29 cellular contexts compared by ENCODE assay signal in the genomic region with DNA sequence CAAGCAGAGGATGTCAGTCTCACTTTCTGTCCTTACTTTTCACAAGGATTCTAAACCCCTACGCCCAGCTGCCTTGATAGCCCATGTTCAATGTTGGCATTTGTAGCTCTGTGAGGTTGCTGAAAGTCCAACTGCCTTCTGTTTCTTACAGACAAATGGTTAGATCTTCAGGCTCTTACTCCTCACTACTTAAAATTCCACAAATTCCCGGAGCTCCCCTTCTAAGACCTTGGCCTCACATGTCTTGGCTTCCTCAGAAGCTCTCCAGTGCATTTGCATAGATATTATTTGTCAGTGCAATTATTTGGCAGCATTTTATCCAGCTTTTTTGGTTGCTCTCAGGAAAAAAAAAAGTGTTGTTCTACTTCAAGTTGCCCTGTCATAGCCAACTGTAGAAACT.
"Had no signal": no experiment of that assay in that cellular context is flagged by ENCODE, and none has a peak within 500 bp of the region (broad histone marks: within the 10 kb centered on the region; RNA-seq: fewer than 3 reads in every experiment).

No MANE protein-coding gene starts in this region.

- H3K27me3 Mint-ChIP-seq: dendritic cell treated with granulocyte-macrophage colony-stimulating factor and Interleukin-4, amounts not matched to agents 40 ng/mL and 50 ng/mL, for 4 days; naive B cell; natural killer cell treated with Interleukin-12 subunit alpha and Interleukin-12 subunit beta and Interleukin-15 and Interleukin-18, amount 100 ng/mL, for 72 hours; progenitor cell of endocrine pancreas had no signal

- H3K4me1 Mint-ChIP-seq: naive B cell; neural crest cell; stimulated activated effector memory CD8-positive, alpha-beta T cell treated with anti-CD3 and anti-CD28 coated beads, Interleukin-12 subunit alpha, Interleukin-12 subunit beta, amount 100 ng/mL, for 72 hours had no signal

- H3K9me3 ChIP-seq: colonic mucosa, esophagus muscularis mucosa, lower lobe of right lung, right atrium auricular region, thyroid gland, vagina had no signal

- H3K4me1 ChIP-seq: colonic mucosa, esophagus muscularis mucosa, foreskin keratinocyte, heart right ventricle, lower lobe of right lung, parathyroid adenoma, right atrium auricular region, stomach, thyroid gland, vagina had no signal

- H3K36me3 Mint-ChIP-seq: mesothelial cell of epicardium; naive B cell; stimulated activated effector memory CD8-positive, alpha-beta T cell treated with anti-CD3 and anti-CD28 coated beads, Interleukin-12 subunit alpha, Interleukin-12 subunit beta, amount 100 ng/mL, for 72 hours had no signal

- H3K27ac ChIP-seq: colonic mucosa, esophagus muscularis mucosa, foreskin keratinocyte, heart right ventricle, lower lobe of right lung, parathyroid adenoma, right atrium auricular region, stomach, thyroid gland, vagina had no signal

- H3K4me3 ChIP-seq: colonic mucosa, esophagus muscularis mucosa, heart right ventricle, lower lobe of right lung, mucosa of descending colon, right atrium auricular region, smooth muscle cell, stomach, thyroid gland, vagina had no signal

- DNase-seq: colonic mucosa; effector CD8-positive, alpha-beta T cell; foreskin keratinocyte; glutamatergic neuron; heart right ventricle; hippocampal formation; left ventricle myocardium superior; lower lobe of right lung; mucosa of descending colon; naive B cell; stimulated activated CD4-positive, alpha-beta T cell treated with anti-CD3 and anti-CD28 coated beads, Interleukin-12 subunit alpha, Interleukin-12 subunit beta, amount 100 ng/mL, for 4 hours; stimulated activated CD4-positive, alpha-beta T cell treated with anti-CD3 and anti-CD28 coated beads, Interleukin-1b, Interleukin-23, amount 100 ng/mL, for 48 hours; stimulated activated CD4-positive, alpha-beta T cell treated with anti-CD3 and anti-CD28 coated beads, Interleukin-4, amount 100 ng/mL, for 24 hours; stimulated activated naive CD4-positive, alpha-beta T cell treated with Interleukin-2 at 50 U/mL for 16 hours; stomach; thyroid gland; trophoblast cell had no signal

- H3K4me2 ChIP-seq: smooth muscle cell had no signal

- H3K9ac ChIP-seq: parathyroid adenoma had no signal

- H3K36me3 ChIP-seq: colonic mucosa, esophagus muscularis mucosa, heart right ventricle, lower lobe of right lung, right atrium auricular region, stomach, thyroid gland, vagina had no signal

- H3K4me3 Mint-ChIP-seq: dendritic cell treated with granulocyte-macrophage colony-stimulating factor and Interleukin-4, amounts not matched to agents 40 ng/mL and 50 ng/mL, for 4 days; mesothelial cell of epicardium; naive B cell; natural killer cell treated with Interleukin-12 subunit alpha and Interleukin-12 subunit beta and Interleukin-15 and Interleukin-18, amount 100 ng/mL, for 72 hours; neural crest cell; stimulated activated effector memory CD8-positive, alpha-beta T cell treated with anti-CD3 and anti-CD28 coated beads, Interleukin-12 subunit alpha, Interleukin-12 subunit beta, amount 100 ng/mL, for 72 hours had no signal

- H2AFZ ChIP-seq: parathyroid adenoma had no signal

- ATAC-seq: foreskin keratinocyte; heart right ventricle; left ventricle myocardium superior; lower lobe of right lung; mucosa of descending colon; natural killer cell treated with Interleukin-12 subunit alpha and Interleukin-12 subunit beta and Interleukin-15 and Interleukin-18, amount 100 ng/mL, for 72 hours; sciatic nerve; stimulated activated effector memory CD8-positive, alpha-beta T cell treated with anti-CD3 and anti-CD28 coated beads, Interleukin-12 subunit alpha, Interleukin-12 subunit beta, amount 100 ng/mL, for 72 hours had no signal

- H3K27ac Mint-ChIP-seq: dendritic cell treated with granulocyte-macrophage colony-stimulating factor and Interleukin-4, amounts not matched to agents 40 ng/mL and 50 ng/mL, for 4 days; mesothelial cell of epicardium; naive B cell; natural killer cell treated with Interleukin-12 subunit alpha and Interleukin-12 subunit beta and Interleukin-15 and Interleukin-18, amount 100 ng/mL, for 72 hours; progenitor cell of endocrine pancreas; stimulated activated effector memory CD8-positive, alpha-beta T cell treated with anti-CD3 and anti-CD28 coated beads, Interleukin-12 subunit alpha, Interleukin-12 subunit beta, amount 100 ng/mL, for 72 hours had no signal

- H3K79me2 ChIP-seq: parathyroid adenoma had no signal

- H3K27me3 ChIP-seq: colonic mucosa, esophagus muscularis mucosa, foreskin keratinocyte, heart right ventricle, right atrium auricular region, stomach, thyroid gland, vagina had no signal
